In genomic region chr15:60370804-60371700, GRCh38 we compare ENCODE assay signal across 9 cellular contexts. TPM values are rescaled to one million over a fixed set of nuclear protein-coding genes. Genes with fewer than 3 reads are reported as not detected.
DNase-seq lines count a peak whose midpoint lies in the region; ATAC-seq, FAIRE-seq and TF ChIP-seq lines count a peak whose summit lies in the region.
"Had no signal": no experiment of that assay in that cellular context is flagged by ENCODE, and none has a peak within 500 bp of the region (broad histone marks: within the 10 kb centered on the region; RNA-seq: fewer than 3 reads in every experiment).

No MANE protein-coding gene starts in this region.

- POLR2A ChIA-PET in A549 (lab: Yijun Ruan, JAX) (interaction anchor here (1.3 to 4.9 kb wide), 8 partner anchors 9 to 43 kb away, joined by 3 to 51 read pairs (median 10); partner anchors contain the start of gene ANXA2), HEK293 (lab: Yijun Ruan, JAX) (interaction anchor here (1.4 kb wide), 1 partner anchor 27 kb away, joined by 8 read pairs; the partner anchor contains the start of gene ANXA2)

- no peaks in the 10 kb centered on the region for H3K27me3 Mint-ChIP-seq in natural killer cell treated with Interleukin-12 subunit alpha and Interleukin-12 subunit beta and Interleukin-15 and Interleukin-18, amount 100 ng/mL, for 72 hours

- CTCF ChIA-PET in A549 (lab: Yijun Ruan, JAX) (interaction anchor here (0.7 to 11.8 kb wide), 11 partner anchors 10 to 71 kb away, joined by 3 to 174 read pairs (median 5); no protein-coding TSS in a partner anchor), HEK293 (lab: Yijun Ruan, JAX) (no interaction called here)

- no peak overlapping the region for H3K4me3 Mint-ChIP-seq in natural killer cell treated with Interleukin-12 subunit alpha and Interleukin-12 subunit beta and Interleukin-15 and Interleukin-18, amount 100 ng/mL, for 72 hours

- H3K27ac ChIP-seq in A549 (peak overlapping the region; percentile 90), HEK293 (ENCODE audit: extremely low read depth, low read depth, low read length) (no peak overlapping the region), heart right ventricle (peak overlapping the region; percentile 19 to 95 (median 80)), small intestine (ENCODE audit: low read depth in 1 of 2, low read length in 1 of 2) (peak overlapping the region; percentile 35 to 89)

- H3K4me1 Mint-ChIP-seq in natural killer cell treated with Interleukin-12 subunit alpha and Interleukin-12 subunit beta and Interleukin-15 and Interleukin-18, amount 100 ng/mL, for 72 hours (ENCODE audit: low read depth in 2 of 2), result peaks cover 10% of the 10 kb centered on the region in 2 donors

- peak overlapping the region; percentile 94 for H3K4me2 ChIP-seq in A549

- WGBS in A549 (ENCODE audit: missing lambda C conversion rate), result 7% methylated on average over 13 of the region's 13 CpGs
- WGBS in heart right ventricle, 2 donors, result 36 to 41% methylated on average over 13 of the region's 13 CpGs
- 29 to 40% (median 40%) methylated on average over 13 of the region's 13 CpGs for WGBS in small intestine, 3 donors

- peak; percentile 15 to 53; a peak in 3 of 5 replicates for TF ChIP-seq RAD21 in A549 (conservative IDR thresholded peaks at IDR 0.05 in 1 of 2, IDR thresholded peaks at IDR 0.05 in 1 of 2)

- ATAC-seq in A549, result peak; percentile 20 to 44
- peak; percentile 68 to 86 (median 72) for ATAC-seq in heart right ventricle
- no peak for ATAC-seq in HG03175 (IDR thresholded peaks at IDR 0.05; ENCODE audit: unreplicated experiment)
- ATAC-seq in natural killer cell treated with Interleukin-12 subunit alpha and Interleukin-12 subunit beta and Interleukin-15 and Interleukin-18, amount 100 ng/mL, for 72 hours, result no peak
- ATAC-seq in HG03108 (IDR thresholded peaks at IDR 0.05; ENCODE audit: unreplicated experiment), result no peak

- intact Hi-C loops in heart right ventricle (cut with DNase I), result loop anchor here in 2 of 10 donors (2.0 kb wide), 2 partner anchors 22 to 26 kb away; partner anchors contain the start of gene ANXA2 (in 1 of the 2)

- no peaks in the 10 kb centered on the region for H3K36me3 Mint-ChIP-seq in natural killer cell treated with Interleukin-12 subunit alpha and Interleukin-12 subunit beta and Interleukin-15 and Interleukin-18, amount 100 ng/mL, for 72 hours

- no peaks in the 10 kb centered on the region for H3K9me3 Mint-ChIP-seq in natural killer cell treated with Interleukin-12 subunit alpha and Interleukin-12 subunit beta and Interleukin-15 and Interleukin-18, amount 100 ng/mL, for 72 hours
- H3K9me3 Mint-ChIP-seq: activated naive CD4-positive, alpha-beta T cell treated with anti-CD3 and anti-CD28 coated beads, Interleukin-2, amount 50 U/mL, for 72 hours had no signal

- peak; percentile 91 to 96; a peak in 4 of 5 replicates for TF ChIP-seq EP300 in A549 (IDR thresholded peaks at IDR 0.05)

- peaks cover 75% of the 10 kb centered on the region for H3K4me1 ChIP-seq in A549
- peaks cover 13% of the 10 kb centered on the region for H3K4me1 ChIP-seq in HEK293 (ENCODE audit: control insufficient read depth, insufficient read depth, low read length)
- H3K4me1 ChIP-seq in heart right ventricle, result peaks cover 3 to 77% (median 66%) of the 10 kb centered on the region in 9 donors
- H3K4me1 ChIP-seq in small intestine (ENCODE audit: control insufficient read depth in 2 of 2, insufficient read depth in 1 of 2, low read depth in 1 of 2, low read length in 1 of 2), result peaks cover 5 to 9% of the 10 kb centered on the region in 2 donors

- peak overlapping the region; percentile 10 for H3K4me3 ChIP-seq in A549
- H3K4me3 ChIP-seq in HEK293 (ENCODE audit: low read depth, low read length), result no peak overlapping the region
- peak overlapping the region in 1 of 10 donors; percentile 10 for H3K4me3 ChIP-seq in heart right ventricle
- no peak overlapping the region for H3K4me3 ChIP-seq in small intestine (ENCODE audit: low read depth in 1 of 2, low read length in 2 of 2)

- TF ChIP-seq CTCF in A549 (IDR thresholded peaks at IDR 0.05), result peak; percentile 18; the same call in 1 of the 3 replicates
- TF ChIP-seq CTCF in HEK293 (tag by site-specific recombination; IDR thresholded peaks at IDR 0.05), result no peak
- peak in 1 of 9 donors; percentile 5 for TF ChIP-seq CTCF in heart right ventricle (IDR thresholded peaks at IDR 0.05)

- DNase-seq in A549 (ENCODE audit: low read depth in 1 of 2, low spot score in 1 of 2), result peak; percentile 89 to 98
- peak; percentile 28 to 36 for DNase-seq in activated CD4-positive, alpha-beta T cell treated with anti-CD3 and anti-CD28 coated beads, Interleukin-2, amount 50 U/mL, for 4 hours
- DNase-seq in heart right ventricle, result peak in 1 of 2 donors; percentile 86
- peak; percentile 52 for DNase-seq in small intestine
- no peak for DNase-seq in natural killer cell treated with Interleukin-12 subunit alpha and Interleukin-12 subunit beta and Interleukin-15 and Interleukin-18, amount 100 ng/mL, for 72 hours (ENCODE audit: low spot score)

- H3K27me3 ChIP-seq in heart right ventricle (no peaks in the 10 kb centered on the region), small intestine (ENCODE audit: control insufficient read depth in 2 of 2, insufficient read depth in 2 of 2, low read length in 2 of 2) (no peaks in the 10 kb centered on the region)

- FAIRE-seq in A549 (lab: Jason Lieb, UNC) (peak; percentile 94), small intestine (lab: Jason Lieb, UNC) (no peak)

- H3K9me3 ChIP-seq in A549, result no peaks in the 10 kb centered on the region
- H3K9me3 ChIP-seq in HEK293 (ENCODE audit: control insufficient read depth, insufficient read depth, low read depth, low read length), result no peaks in the 10 kb centered on the region
- H3K9me3 ChIP-seq in heart right ventricle, result no peaks in the 10 kb centered on the region
- no peaks in the 10 kb centered on the region for H3K9me3 ChIP-seq in small intestine (ENCODE audit: control insufficient read depth, low read depth)

- no peak overlapping the region for H3K27ac Mint-ChIP-seq in natural killer cell treated with Interleukin-12 subunit alpha and Interleukin-12 subunit beta and Interleukin-15 and Interleukin-18, amount 100 ng/mL, for 72 hours
- H3K27ac Mint-ChIP-seq: activated naive CD4-positive, alpha-beta T cell treated with anti-CD3 and anti-CD28 coated beads, Interleukin-2, amount 50 U/mL, for 72 hours had no signal

- H3K36me3 ChIP-seq in HEK293 (ENCODE audit: control insufficient read depth in 2 of 2, insufficient read depth in 1 of 2, low read length in 2 of 2), result peaks cover 0 to 42% of the 10 kb centered on the region in 2 experiments; a peak in 2 of 3 replicates
- H3K36me3 ChIP-seq in heart right ventricle, result peaks cover 0 to 79% (median 0%) of the 10 kb centered on the region in 9 donors
- H3K36me3 ChIP-seq in small intestine (ENCODE audit: control insufficient read depth in 2 of 2, insufficient read depth in 2 of 2, low read length in 2 of 2), result peaks cover 6 to 15% of the 10 kb centered on the region in 2 donors

- no peak for TF ChIP-seq POLR2A in A549 (IDR thresholded peaks at IDR 0.05; ENCODE audit: low read length)

TF ChIP-seq in A549, 52 proteins besides CTCF, POLR2A, EP300 and RAD21 (continues in another document):
- peak; percentile 26 to 73; a peak in 3 of 4 replicates for TF ChIP-seq CEBPB (IDR thresholded peaks at IDR 0.05)
- peak; percentile 93 for TF ChIP-seq MAX (IDR thresholded peaks at IDR 0.05)

TF ChIP-seq in HEK293, 187 proteins besides CTCF, POLR2A, EP300 and RAD21 (continues in another document):
- TF ChIP-seq ZBTB6 (tag by site-specific recombination; IDR thresholded peaks at IDR 0.05), result 0 out of 2 replicates have a peak, but pooled peaks have one; percentile 48
- TF ChIP-seq ZNF658 (tag by site-specific recombination; IDR thresholded peaks at IDR 0.05), result no peak
- peak; percentile 58; the same call in 1 of the 2 replicates for TF ChIP-seq ZNF660 (tag by site-specific recombination; IDR thresholded peaks at IDR 0.05)
- no peak for TF ChIP-seq TRIM28 (IDR thresholded peaks at IDR 0.05; ENCODE audit: borderline replicate concordance, low read length)

RNA-seq across cellular contexts. Expression of gene ANXA2, which starts 26.7 kb away (rescaled TPM):
- polyA plus RNA-seq in A549 (2011; rRNA removed), result 5,725 and 5,746 TPM in 2 replicates
- 4,340 and 4,409 TPM in 2 replicates for polyA plus RNA-seq in A549 (2012; cell fraction: cytosol; rRNA removed)
- 2,599 and 4,127 TPM in 2 replicates for polyA plus RNA-seq in A549 (2012; cell fraction: nucleus; rRNA removed)
- polyA plus RNA-seq in A549 (2017; fragmentation: RNase III; extraction: RNeasy Plus Mini Kit Qiagen cat#74134 plus additional on column Dnase treatment), result 4,707 to 5,021 TPM (median 4,900 TPM) in 3 replicates
- 4,094 and 4,183 TPM in 2 replicates for polyA minus RNA-seq in A549 (2011; rRNA and poly(A)+ RNA removed)
- total RNA-seq in heart right ventricle, result 100 to 1,000 TPM in 9 of 10 donors, 10 to 100 TPM in 1; 98.7 to 341 (median 123) TPM
- polyA plus RNA-seq in heart right ventricle, result 100 to 1,000 TPM; 166 to 539 TPM
- 1,000 to 10,000 TPM; 1,129 to 2,583 (median 1,917) TPM for polyA plus RNA-seq in small intestine
- 100 to 1,000 TPM in 1 of 2 donors, 10 to 100 TPM in 1; 95.1 to 137 TPM for total RNA-seq in natural killer cell treated with Interleukin-12 subunit alpha and Interleukin-12 subunit beta and Interleukin-15 and Interleukin-18, amount 100 ng/mL, for 72 hours

Comparison
In these comparisons a context has a peak if more than half of its experiments do, and no peak if none do; other contexts are left out.
1. ATAC-seq: peak in A549 (2 of 2) and heart right ventricle (8 of 8); none in HG03175 (single experiment), natural killer cell treated with Interleukin-12 subunit alpha and Interleukin-12 subunit beta and Interleukin-15 and Interleukin-18, amount 100 ng/mL, for 72 hours (0 of 2) and HG03108 (single experiment).
2. Of the 5 proteins assayed by ChIP-seq in both HEK293 and A549: peak only in HEK293: none; only in A549: CTCF, HOXA7, PBX3 and REST; in both: none; in neither: 1.